In the genomic region with DNA sequence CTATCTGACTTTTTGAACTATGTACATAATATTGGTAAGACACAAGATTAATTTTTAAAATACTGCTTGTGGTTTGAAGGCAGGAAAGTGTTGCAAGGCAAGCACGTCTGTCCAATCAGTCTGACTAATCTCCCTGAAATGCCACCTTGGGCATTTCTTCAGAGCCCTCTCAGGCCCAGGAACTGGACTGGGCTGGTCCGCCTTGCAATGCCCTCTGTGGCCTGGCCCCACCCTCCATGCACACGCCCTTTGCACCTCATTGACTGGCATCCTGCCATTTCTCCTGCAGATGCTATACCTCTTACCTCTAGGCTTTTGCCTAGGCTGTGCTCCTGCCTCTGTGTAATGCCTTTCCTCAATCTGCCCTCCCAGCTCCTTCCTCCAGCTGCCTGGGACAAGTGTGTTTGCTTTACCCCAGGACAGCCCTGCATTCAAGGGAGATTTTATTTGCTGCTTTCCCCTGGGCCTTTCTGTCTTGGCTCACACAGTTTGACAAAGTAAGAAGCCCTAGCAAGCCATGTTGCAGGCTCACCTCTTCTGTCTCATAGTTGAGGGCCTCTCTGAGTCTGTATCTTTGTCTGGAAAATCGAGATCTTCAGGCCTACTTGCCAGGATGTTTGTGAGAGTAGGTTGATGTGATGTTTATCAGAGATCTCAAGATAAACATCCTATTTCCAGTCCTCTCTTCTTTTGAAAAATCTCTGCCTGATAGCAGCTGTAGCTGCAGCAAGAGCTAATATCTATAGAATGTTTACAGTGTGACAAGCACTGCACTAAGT, we compare ENCODE assay signal across 1 cellular context.
A peak's percentile ranks its signal among the peaks of the same experiment; 100 is the strongest.
TF ChIP-seq lines count a peak whose summit lies in the region.

No MANE protein-coding gene starts in this region.

TF ChIP-seq in HepG2, 621 proteins besides CTCF, POLR2A, EP300 and RAD21 (continued from another document):
- TF ChIP-seq SP1 (IDR thresholded peaks at IDR 0.05) (no peak), SP1 (CRISPR knock-in tag; IDR thresholded peaks at IDR 0.05) (0 out of 2 replicates have a peak, but pooled peaks have one; percentile 21), WIZ (CRISPR knock-in tag; IDR thresholded peaks at IDR 0.05) (no peak), ZNF607 (CRISPR knock-in tag; IDR thresholded peaks at IDR 0.05; ENCODE audit: borderline replicate concordance) (no peak)
